In genomic region chr20:44584103-44584690, GRCh38 we compare ENCODE assay signal across 2 cellular contexts.
TF ChIP-seq lines count a peak whose summit lies in the region.

No MANE protein-coding gene starts in this region.

TF ChIP-seq in HepG2, 621 proteins besides CTCF, POLR2A, EP300 and RAD21:
- TF ChIP-seq ZNF883 (CRISPR knock-in tag; IDR thresholded peaks at IDR 0.05; ENCODE audit: not compliant biosample characterization) (no peak), STAT5B (CRISPR knock-in tag; IDR thresholded peaks at IDR 0.05) (no peak)

TF ChIP-seq in endothelial cell of umbilical vein, 7 proteins besides CTCF, POLR2A, EP300 and RAD21:
- no peak for TF ChIP-seq GATA2 (IDR thresholded peaks at IDR 0.05; ENCODE audit: insufficient read depth, insufficient read length, low read depth, low read length)
- TF ChIP-seq POLR2AphosphoS5 (IDR thresholded peaks at IDR 0.05; ENCODE audit: insufficient read depth, low read depth, low read length) = no peak
- no peak for TF ChIP-seq JUN (IDR thresholded peaks at IDR 0.05; ENCODE audit: borderline replicate concordance, insufficient read depth, insufficient read length, low read depth)
- no peak for TF ChIP-seq FOS (IDR thresholded peaks at IDR 0.05; ENCODE audit: borderline replicate concordance, insufficient read depth, low read length)
- TF ChIP-seq MYC (IDR thresholded peaks at IDR 0.05; ENCODE audit: low read depth, low read length) = no peak
- TF ChIP-seq, protein P1, sequence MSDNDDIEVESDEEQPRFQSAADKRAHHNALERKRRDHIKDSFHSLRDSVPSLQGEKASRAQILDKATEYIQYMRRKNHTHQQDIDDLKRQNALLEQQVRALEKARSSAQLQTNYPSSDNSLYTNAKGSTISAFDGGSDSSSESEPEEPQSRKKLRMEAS (IDR thresholded peaks at IDR 0.05; ENCODE audit: insufficient read depth, insufficient read length) = no peak
- TF ChIP-seq EZH2 (IDR thresholded peaks at IDR 0.05; ENCODE audit: borderline replicate concordance, low read depth, low read length, severe bottlenecking) = no peak
